In genomic region chr2:42959993-42960834, GRCh38 we compare ENCODE assay signal across 13 cellular contexts.
DNase-seq lines count a peak whose midpoint lies in the region; ATAC-seq, FAIRE-seq and TF ChIP-seq lines count a peak whose summit lies in the region.
"Had no signal": no experiment of that assay in that cellular context is flagged by ENCODE, and none has a peak within 500 bp of the region (broad histone marks: within the 10 kb centered on the region; RNA-seq: fewer than 3 reads in every experiment).

No MANE protein-coding gene starts in this region.

- no peak for DNase-seq in GM13976 (ENCODE audit: low spot score)
- DNase-seq in endothelial cell of umbilical vein (ENCODE audit: low read depth, low spot score), result no peak
- DNase-seq in stomach, result no peak
- DNase-seq in NK-92 (lab: John Stamatoyannopoulos, UW; ENCODE audit: unreplicated experiment), result no peak
- DNase-seq in NCI-H1694 treated with DMSO at 0.1 percent for 48 hours (lab: John Stamatoyannopoulos, UW), result no peak
- DNase-seq in NCI-H1417 (lab: John Stamatoyannopoulos, UW), result no peak
- DNase-seq: activated CD4-positive, alpha-beta T cell treated with anti-CD3 and anti-CD28 coated beads, Interleukin-2, amount 50 U/mL, for 48 hours; activated effector memory CD4-positive, alpha-beta T cell treated with Interleukin-2 at 50 U/mL for 16 hours; H7; NCI-H446 had no signal

- H3K9me1 ChIP-seq in endothelial cell of umbilical vein (replicated peaks; ENCODE audit: control insufficient read depth, extremely low read depth, insufficient read depth, low read length), result no peaks in the 10 kb centered on the region

- no peak for TF ChIP-seq POLR2A in endothelial cell of umbilical vein (IDR thresholded peaks at IDR 0.05; ENCODE audit: low read depth, low read length)
- TF ChIP-seq POLR2A in stomach (IDR thresholded peaks at IDR 0.05), result no peak

- no peak for TF ChIP-seq EP300 in stomach (IDR thresholded peaks at IDR 0.05)

- H3K4me1 ChIP-seq in endothelial cell of umbilical vein (ENCODE audit: control insufficient read depth, extremely low read depth, insufficient read depth, low read length) (peaks cover 24% of the 10 kb centered on the region), muscle layer of duodenum (ENCODE audit: control insufficient read depth in 1 of 2, insufficient read depth in 2 of 2, low read length in 2 of 2) (peaks cover 23 to 41% of the 10 kb centered on the region in 2 donors), stomach (peaks cover 16 to 76% (median 50%) of the 10 kb centered on the region in 4 donors)

- FAIRE-seq in endothelial cell of umbilical vein (lab: Jason Lieb, UNC), result no peak

- H2AFZ ChIP-seq in endothelial cell of umbilical vein (ENCODE audit: low read depth, low read length), result no peak overlapping the region

- no peak overlapping the region for H3K4me2 ChIP-seq in endothelial cell of umbilical vein (ENCODE audit: insufficient read depth, low read length)

- no peaks in the 10 kb centered on the region for H3K36me3 ChIP-seq in endothelial cell of umbilical vein (ENCODE audit: control insufficient read depth in 2 of 2, extremely low read depth in 1 of 2, insufficient read depth in 2 of 2, low read length in 2 of 2)
- H3K36me3 ChIP-seq in muscle layer of duodenum (ENCODE audit: control insufficient read depth in 1 of 2, insufficient read depth in 2 of 2, low read length in 2 of 2), result no peaks in the 10 kb centered on the region
- H3K36me3 ChIP-seq in stomach, result no peaks in the 10 kb centered on the region
- H3K36me3 ChIP-seq: cardiac muscle cell had no signal

- BruUV-seq in endothelial cell of umbilical vein (replicated peaks; lab: Mats Ljungman, UMichigan), result no TSS peak

- no peaks in the 10 kb centered on the region for H3K79me2 ChIP-seq in endothelial cell of umbilical vein (ENCODE audit: control insufficient read depth, insufficient read depth, low read length)

- CTCF ChIA-PET in endothelial cell of umbilical vein (lab: Charles Lee), result interaction anchor here (0.6 kb wide), 1 partner anchor 14 kb away, joined by 3 read pairs; no protein-coding TSS in a partner anchor

- intact Hi-C loops in endothelial cell of umbilical vein (cut with micrococcal nuclease) (loop anchor here (2.0 kb wide), 1 partner anchor 215 kb away; no protein-coding TSS in a partner anchor), stomach (cut with DNase I; ENCODE audit: low total_unique reads) (no loop called here)

- no peaks in the 10 kb centered on the region for H3K9me3 ChIP-seq in endothelial cell of umbilical vein (replicated peaks; ENCODE audit: control insufficient read depth, insufficient read depth, low read length)
- no peaks in the 10 kb centered on the region for H3K9me3 ChIP-seq in muscle layer of duodenum (ENCODE audit: control insufficient read depth in 1 of 2, low read length in 2 of 2)
- no peaks in the 10 kb centered on the region for H3K9me3 ChIP-seq in stomach

- no peak overlapping the region for H3K9ac ChIP-seq in endothelial cell of umbilical vein (replicated peaks; ENCODE audit: extremely low read depth, insufficient read depth, low read length)

- WGBS in stomach, 5 donors, result 61 to 81% (median 77%) methylated on average over 10 of the region's 10 CpGs

- ATAC-seq in HG03469 (IDR thresholded peaks at IDR 0.05; ENCODE audit: unreplicated experiment), result no peak

- H4K20me1 ChIP-seq in endothelial cell of umbilical vein (replicated peaks; ENCODE audit: control insufficient read depth, extremely low read depth, insufficient read depth, low read length), result no peaks in the 10 kb centered on the region

- dilution Hi-C loops in endothelial cell of umbilical vein (cut with MboI; ENCODE audit: extremely low pct_ligation_motif_present, low sequenced_read_pairs), result no loop called here

- POLR2A ChIA-PET in endothelial cell of umbilical vein (lab: Charles Lee), result no interaction called here

- H3K27ac ChIP-seq in endothelial cell of umbilical vein (ENCODE audit: insufficient read depth, low read depth, low read length) (peak overlapping the region; percentile 81), muscle layer of duodenum (ENCODE audit: low read length) (peak overlapping the region; percentile 56), stomach (peak overlapping the region; percentile 26 to 80 (median 78))
- H3K27ac ChIP-seq: cardiac muscle cell had no signal

- H3K27me3 ChIP-seq in endothelial cell of umbilical vein (ENCODE audit: control insufficient read depth in 2 of 2, insufficient read depth in 2 of 2, low read length in 2 of 2) (no peaks in the 10 kb centered on the region), muscle layer of duodenum (ENCODE audit: low read depth, low read length) (no peaks in the 10 kb centered on the region), stomach (no peaks in the 10 kb centered on the region)
- H3K27me3 ChIP-seq: cardiac muscle cell had no signal

- peak; percentile 3 for TF ChIP-seq CTCF in GM13976 (IDR thresholded peaks at IDR 0.05; ENCODE audit: borderline replicate concordance, control extremely low read depth, extremely low read depth, insufficient read depth, missing control alignments)
- TF ChIP-seq CTCF in endothelial cell of umbilical vein (IDR thresholded peaks at IDR 0.05; ENCODE audit: extremely low read depth in 1 of 2, insufficient read depth in 1 of 2, low read depth in 1 of 2, low read length in 2 of 2), result no peak
- no peak for TF ChIP-seq CTCF in stomach (IDR thresholded peaks at IDR 0.05)

- H3K4me3 ChIP-seq in endothelial cell of umbilical vein (replicated peaks in 1 of 3; ENCODE audit: insufficient read depth in 1 of 3, low read depth in 1 of 3, low read length in 3 of 3) (no peak overlapping the region), muscle layer of duodenum (ENCODE audit: low read depth in 1 of 2, low read length in 2 of 2) (no peak overlapping the region), stomach (no peak overlapping the region)
- H3K4me3 ChIP-seq: cardiac muscle cell had no signal

- in situ Hi-C loops in GM13976 (cut with MboI; ENCODE audit: low sequenced_read_pairs, unreplicated experiment), result loop anchor here (10.0 kb wide), 1 partner anchor 275 kb away; no protein-coding TSS in a partner anchor

TF ChIP-seq in endothelial cell of umbilical vein, 7 proteins besides CTCF, POLR2A, EP300 and RAD21:
- TF ChIP-seq GATA2 (IDR thresholded peaks at IDR 0.05; ENCODE audit: insufficient read depth, insufficient read length, low read depth, low read length) (no peak), MAX (IDR thresholded peaks at IDR 0.05; ENCODE audit: insufficient read depth, insufficient read length) (no peak), EZH2 (IDR thresholded peaks at IDR 0.05; ENCODE audit: borderline replicate concordance, low read depth, low read length, severe bottlenecking) (no peak), POLR2AphosphoS5 (IDR thresholded peaks at IDR 0.05; ENCODE audit: insufficient read depth, low read depth, low read length) (no peak), JUN (IDR thresholded peaks at IDR 0.05; ENCODE audit: borderline replicate concordance, insufficient read depth, insufficient read length, low read depth) (no peak), MYC (IDR thresholded peaks at IDR 0.05; ENCODE audit: low read depth, low read length) (no peak), FOS (IDR thresholded peaks at IDR 0.05; ENCODE audit: borderline replicate concordance, insufficient read depth, low read length) (no peak)
